Comparison of ENCODE assay signal across 6 cellular contexts in the genomic region with DNA sequence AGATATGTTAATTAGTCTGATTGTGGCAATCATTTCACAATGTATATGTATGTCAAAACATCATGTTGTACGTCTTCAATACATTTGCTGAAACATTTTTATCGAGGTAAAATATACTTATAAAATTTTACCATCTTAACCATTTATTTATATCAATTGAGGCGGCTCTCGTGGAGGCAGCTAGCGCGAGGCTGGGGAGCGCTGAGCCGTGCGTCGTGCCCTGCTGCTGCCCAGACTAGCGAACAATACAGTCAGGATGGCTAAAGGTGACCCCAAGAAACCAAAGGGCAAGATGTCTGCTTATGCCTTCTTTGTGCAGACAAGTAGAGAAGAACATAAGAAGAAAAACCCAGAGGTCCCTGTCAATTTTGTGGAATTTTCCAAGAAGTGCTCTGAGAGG.
"Had no signal": no experiment of that assay in that cellular context is flagged by ENCODE, and none has a peak within 500 bp of the region (broad histone marks: within the 10 kb centered on the region; RNA-seq: fewer than 3 reads in every experiment).

No MANE protein-coding gene starts in this region.

- ATAC-seq: HepG2, K562 had no signal

- H3K4me3 ChIP-seq: K562 had no signal

- H3K27ac ChIP-seq: HL-60 had no signal

- DNase-seq: IMR-90, KBM-7, KG1 had no signal
